ENCODE assay signal across 21 cellular contexts in genomic region chr15:66827039-66827697, GRCh38.
DNase-seq lines count a peak whose midpoint lies in the region; ATAC-seq and TF ChIP-seq lines count a peak whose summit lies in the region.
"Had no signal": no experiment of that assay in that cellular context is flagged by ENCODE, and none has a peak within 500 bp of the region (broad histone marks: within the 10 kb centered on the region; RNA-seq: fewer than 3 reads in every experiment).

No MANE protein-coding gene starts in this region.

- no peaks in the 10 kb centered on the region for H4K20me1 ChIP-seq in GM23338 (replicated peaks; ENCODE audit: insufficient read depth)

- H3K27me3 ChIP-seq in GM23338 (ENCODE audit: insufficient read depth) = no peaks in the 10 kb centered on the region
- no peaks in the 10 kb centered on the region for H3K27me3 ChIP-seq in RWPE2 (ENCODE audit: insufficient read depth, poor library complexity, severe bottlenecking)
- no peaks in the 10 kb centered on the region for H3K27me3 ChIP-seq in neuronal stem cell (ENCODE audit: control insufficient read depth in 3 of 3, insufficient read depth in 3 of 3, low read depth in 1 of 3, low read length in 3 of 3)

- H3K27ac Mint-ChIP-seq in GM23338 = no peak overlapping the region
- H3K27ac Mint-ChIP-seq: CD8-positive, alpha-beta T cell; HFFc6 had no signal

- H3K4me1 Mint-ChIP-seq in GM23338 = peaks cover 24% of the 10 kb centered on the region

- no peak overlapping the region for H3K9ac ChIP-seq in neuronal stem cell (ENCODE audit: low read depth, low read length, poor library complexity)

- H3F3A ChIP-seq in GM23338 (replicated peaks; ENCODE audit: low read depth) = no peaks in the 10 kb centered on the region

- H3K4me3 ChIP-seq in GM23338 (peak overlapping the region; percentile 12; the same call in 1 of the 2 replicates), RWPE2 (ENCODE audit: severe bottlenecking) (no peak overlapping the region), neuronal stem cell (ENCODE audit: low read length in 2 of 2) (no peak overlapping the region)

- H2BK120ac ChIP-seq in neuronal stem cell (ENCODE audit: low read depth, low read length) = no peak overlapping the region

- H4K8ac ChIP-seq in neuronal stem cell (ENCODE audit: low read depth, low read length) = no peak overlapping the region

- H3K27ac ChIP-seq in GM23338 (ENCODE audit: low read depth) (no peak overlapping the region), RWPE2 (ENCODE audit: poor library complexity, severe bottlenecking) (no peak overlapping the region), neuronal stem cell (replicated peaks; ENCODE audit: low read length) (no peak overlapping the region)

- TF ChIP-seq CTCF in GM23338 (conservative IDR thresholded peaks at IDR 0.05; ENCODE audit: low read depth in 2 of 2) = no peak
- TF ChIP-seq CTCF in RWPE2 (IDR thresholded peaks at IDR 0.05; ENCODE audit: poor library complexity, severe bottlenecking) = no peak
- TF ChIP-seq CTCF in GM20000 (IDR thresholded peaks at IDR 0.05; ENCODE audit: extremely low read depth, missing control alignments) = no peak

- H3K36me3 ChIP-seq in GM23338 (ENCODE audit: insufficient read depth) (no peaks in the 10 kb centered on the region), RWPE2 (ENCODE audit: low read depth) (no peaks in the 10 kb centered on the region), neuronal stem cell (replicated peaks in 1 of 2; ENCODE audit: control insufficient read depth in 2 of 2, insufficient read depth in 2 of 2, low read length in 2 of 2) (no peaks in the 10 kb centered on the region)

- H3K9me3 Mint-ChIP-seq in GM23338 = no peaks in the 10 kb centered on the region
- H3K9me3 Mint-ChIP-seq: CD8-positive, alpha-beta T cell; HFFc6 had no signal

- no peak overlapping the region; the same call in 2 of the 3 replicates for H3K4me3 Mint-ChIP-seq in GM23338
- H3K4me3 Mint-ChIP-seq: CD8-positive, alpha-beta T cell; HFFc6 had no signal

- no peak overlapping the region for H2BK5ac ChIP-seq in neuronal stem cell (ENCODE audit: low read length)

- H2AK5ac ChIP-seq in neuronal stem cell (ENCODE audit: low read depth, low read length) = no peak overlapping the region

- no peak overlapping the region for H2BK15ac ChIP-seq in neuronal stem cell (ENCODE audit: low read length)

- H3K4me1 ChIP-seq in GM23338 (ENCODE audit: insufficient read depth) (peaks cover 21% of the 10 kb centered on the region), RWPE2 (ENCODE audit: insufficient read depth, poor library complexity, severe bottlenecking) (peaks cover 9% of the 10 kb centered on the region), neuronal stem cell (ENCODE audit: control insufficient read depth in 2 of 2, insufficient read depth in 1 of 2, low read depth in 1 of 2, low read length in 2 of 2) (peaks cover 0 to 11% of the 10 kb centered on the region in 2 donors)

- no peaks in the 10 kb centered on the region for H3K79me1 ChIP-seq in neuronal stem cell (ENCODE audit: low read depth, low read length)

- no peaks in the 10 kb centered on the region for H3K79me2 ChIP-seq in GM23338 (replicated peaks; ENCODE audit: insufficient read depth)

- no peaks in the 10 kb centered on the region for H3K36me3 Mint-ChIP-seq in GM23338 (ENCODE audit: low read depth)
- H3K36me3 Mint-ChIP-seq: CD8-positive, alpha-beta T cell had no signal

- H2BK12ac ChIP-seq in neuronal stem cell (ENCODE audit: low read length) = peak overlapping the region; percentile 10

- H3K23ac ChIP-seq in neuronal stem cell (ENCODE audit: low read depth, low read length, poor library complexity) = no peak overlapping the region

- DNase-seq in GM23338 (ENCODE audit: low spot score) (peak; percentile 60), RWPE2 (ENCODE audit: low spot score) (peak; percentile 43), islet precursor cell (peak; percentile 40), neuronal stem cell (ENCODE audit: low spot score) (no peak), GM20000 (ENCODE audit: low spot score) (no peak), medulla oblongata (ENCODE audit: extremely low spot score) (no peak), cortex of kidney (lab: John Stamatoyannopoulos, UW) (no peak)
- no peak for DNase-seq in effector CD4-positive, alpha-beta T cell
- DNase-seq: AML-193; C1 segment of cervical spinal cord; CD8-positive, alpha-beta T cell; DMS153; HFFc6; KG1; NCI-H1092; NCI-H1436 treated with DMSO at 0.1 percent for 48 hours; NCI-H2029; NCI-H2171; NCI-H345; NCI-H524 had no signal

- no peak overlapping the region for H3K4ac ChIP-seq in neuronal stem cell (ENCODE audit: low read length)

- H3K27me3 Mint-ChIP-seq in GM23338 (ENCODE audit: insufficient read depth, low read depth, poor library complexity) = peaks cover 13% of the 10 kb centered on the region

- no peak overlapping the region for H4K91ac ChIP-seq in neuronal stem cell (ENCODE audit: low read depth, low read length, poor library complexity)

- no peak overlapping the region for H3K18ac ChIP-seq in neuronal stem cell (ENCODE audit: low read length)

- peak overlapping the region; percentile 65; the same call in 1 of the 2 replicates for H3K4me2 ChIP-seq in GM23338
- no peak overlapping the region for H3K4me2 ChIP-seq in neuronal stem cell (ENCODE audit: insufficient read depth, low read length, poor library complexity, severe bottlenecking)

- H3K9me2 ChIP-seq in GM23338 (ENCODE audit: insufficient read depth) = no peaks in the 10 kb centered on the region; the same call in 1 of the 2 replicates

- WGBS in neuronal stem cell (ENCODE audit: extremely low coverage in 2 of 2, insufficient read length in 2 of 2, insufficient replicate concordance in 1 of 2), 2 donors = no CpG with 5 or more reads among the region's 8 CpGs

- ATAC-seq in GM23338 (peak; percentile 88), RWPE2 (ENCODE audit: low read depth) (no peak)
- ATAC-seq: CD8-positive, alpha-beta T cell; Right ventricle myocardium inferior had no signal

- H3K14ac ChIP-seq in neuronal stem cell (ENCODE audit: low read length) = no peak overlapping the region

- H2AFZ ChIP-seq in GM23338 (no peak overlapping the region), neuronal stem cell (ENCODE audit: low read length) (no peak overlapping the region)

- H3K9me3 ChIP-seq in RWPE2 (ENCODE audit: severe bottlenecking) (no peaks in the 10 kb centered on the region), neuronal stem cell (replicated peaks in 1 of 2; ENCODE audit: control insufficient read depth in 2 of 2, insufficient read depth in 1 of 2, low read depth in 1 of 2, low read length in 2 of 2) (no peaks in the 10 kb centered on the region)

TF ChIP-seq in GM23338, 12 proteins besides CTCF, POLR2A, EP300 and RAD21 (continues in another document):
- no peak for TF ChIP-seq CREB1 (CRISPR knock-in tag; IDR thresholded peaks at IDR 0.05; ENCODE audit: low read depth)
- no peak for TF ChIP-seq JUNB (IDR thresholded peaks at IDR 0.05; ENCODE audit: unreplicated experiment)
- no peak for TF ChIP-seq POLR2AphosphoS5 (IDR thresholded peaks at IDR 0.05; ENCODE audit: low read depth)
- no peak for TF ChIP-seq EZH2 (IDR thresholded peaks at IDR 0.05; ENCODE audit: low read depth, unreplicated experiment)
- no peak for TF ChIP-seq STAT1 (IDR thresholded peaks at IDR 0.05; ENCODE audit: unreplicated experiment)
- TF ChIP-seq, protein P1, sequence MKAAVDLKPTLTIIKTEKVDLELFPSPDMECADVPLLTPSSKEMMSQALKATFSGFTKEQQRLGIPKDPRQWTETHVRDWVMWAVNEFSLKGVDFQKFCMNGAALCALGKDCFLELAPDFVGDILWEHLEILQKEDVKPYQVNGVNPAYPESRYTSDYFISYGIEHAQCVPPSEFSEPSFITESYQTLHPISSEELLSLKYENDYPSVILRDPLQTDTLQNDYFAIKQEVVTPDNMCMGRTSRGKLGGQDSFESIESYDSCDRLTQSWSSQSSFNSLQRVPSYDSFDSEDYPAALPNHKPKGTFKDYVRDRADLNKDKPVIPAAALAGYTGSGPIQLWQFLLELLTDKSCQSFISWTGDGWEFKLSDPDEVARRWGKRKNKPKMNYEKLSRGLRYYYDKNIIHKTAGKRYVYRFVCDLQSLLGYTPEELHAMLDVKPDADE (IDR thresholded peaks at IDR 0.05) = no peak

Comparison
In these comparisons a context has a peak if more than half of its experiments do, and no peak if none do; other contexts are left out.
1. DNase-seq: peak in GM23338 (single experiment), RWPE2 (single experiment) and islet precursor cell (single experiment); none in neuronal stem cell (single experiment), GM20000 (single experiment), effector CD4-positive, alpha-beta T cell (single experiment), medulla oblongata (single experiment) and cortex of kidney (single experiment).